In the genomic region with DNA sequence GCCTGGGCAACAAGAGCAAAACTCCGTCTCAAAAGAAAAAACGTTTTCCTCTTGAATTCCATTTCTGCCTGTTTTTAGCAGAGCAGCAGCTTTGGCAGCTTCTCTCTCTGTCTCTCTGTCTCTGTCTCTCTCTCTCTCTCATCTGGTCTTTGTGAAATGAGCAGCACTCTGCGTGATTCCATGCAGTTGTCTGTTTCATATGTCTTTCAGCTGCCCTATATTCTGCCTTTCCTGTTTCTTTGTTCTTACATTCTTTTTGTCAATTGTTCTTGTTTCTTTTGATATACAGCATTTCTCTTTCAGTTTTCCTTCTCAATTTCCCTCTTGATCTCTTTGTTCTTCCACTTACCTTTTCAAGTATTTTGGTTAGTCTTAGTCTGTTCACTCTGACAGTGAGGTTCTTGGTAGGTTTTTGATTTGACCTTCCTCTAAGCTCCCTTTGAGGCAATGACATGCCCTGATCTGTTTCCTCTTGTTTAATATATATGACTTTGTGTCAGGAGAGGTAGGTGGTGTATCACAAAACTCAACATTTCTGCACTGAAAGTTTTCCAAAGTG, we compare ENCODE assay signal across 21 cellular contexts. TPM values are rescaled to one million over a fixed set of nuclear protein-coding genes. Genes with fewer than 3 reads are reported as not detected.
"Had no signal": no experiment of that assay in that cellular context is flagged by ENCODE, and none has a peak within 500 bp of the region (broad histone marks: within the 10 kb centered on the region; RNA-seq: fewer than 3 reads in every experiment).

No MANE protein-coding gene starts in this region.

- H3K4me1 Mint-ChIP-seq: immature natural killer cell had no signal

- H3K9me3 ChIP-seq: esophagus muscularis mucosa, left ventricle myocardium inferior, prostate gland, right atrium auricular region, tibial nerve, uterus had no signal

- H3K27me3 Mint-ChIP-seq: dendritic cell treated with granulocyte-macrophage colony-stimulating factor and Interleukin-4, amounts not matched to agents 40 ng/mL and 50 ng/mL, for 4 days had no signal

- DNase-seq: activated CD4-positive, alpha-beta T cell treated with anti-CD3 and anti-CD28 coated beads for 4 hours; activated effector memory CD4-positive, alpha-beta T cell treated with anti-CD3 and anti-CD28 coated beads, Interleukin-2, amount 50 U/mL, for 16 hours; effector memory CD4-positive, alpha-beta T cell; immature natural killer cell; kidney glomerular epithelial cell; left ventricle myocardium inferior; mammary epithelial cell; midbrain; stimulated activated CD4-positive, alpha-beta T cell treated with anti-CD3 and anti-CD28 coated beads, Interleukin-12 subunit alpha, Interleukin-12 subunit beta, amount 100 ng/mL, for 4 hours; stimulated activated CD4-positive, alpha-beta T cell treated with anti-CD3 and anti-CD28 coated beads, Interleukin-1b, Interleukin-23, amount 100 ng/mL, for 48 hours; stimulated activated naive CD4-positive, alpha-beta T cell treated with Interleukin-2 at 50 U/mL for 16 hours; uterus had no signal

- H3K27ac ChIP-seq: esophagus muscularis mucosa, left ventricle myocardium inferior, prostate gland, right atrium auricular region, tibial nerve, uterus had no signal

- H3K27ac Mint-ChIP-seq: dendritic cell treated with granulocyte-macrophage colony-stimulating factor and Interleukin-4, amounts not matched to agents 40 ng/mL and 50 ng/mL, for 4 days; WTC11 had no signal

- H3K4me3 ChIP-seq: esophagus muscularis mucosa, left ventricle myocardium inferior, prostate gland, right atrium auricular region, tibial nerve, uterus had no signal

- H3K36me3 ChIP-seq: esophagus muscularis mucosa, left ventricle myocardium inferior, prostate gland, right atrium auricular region, tibial nerve, uterus had no signal

- H3K4me1 ChIP-seq: esophagus muscularis mucosa, left ventricle myocardium inferior, prostate gland, right atrium auricular region, tibial nerve, uterus had no signal

- ATAC-seq: WTC11 had no signal

- H3K4me3 Mint-ChIP-seq: dendritic cell treated with granulocyte-macrophage colony-stimulating factor and Interleukin-4, amounts not matched to agents 40 ng/mL and 50 ng/mL, for 4 days; immature natural killer cell; WTC11 had no signal

- H3K27me3 ChIP-seq: esophagus muscularis mucosa, right atrium auricular region, tibial nerve, uterus had no signal

- H3K9me3 Mint-ChIP-seq: dendritic cell treated with granulocyte-macrophage colony-stimulating factor and Interleukin-4, amounts not matched to agents 40 ng/mL and 50 ng/mL, for 4 days; immature natural killer cell; WTC11 had no signal

- H3K36me3 Mint-ChIP-seq: immature natural killer cell, WTC11 had no signal

RNA-seq across cellular contexts. Expression of a gene that starts 20.4 kb away (rescaled TPM):
- total RNA-seq: bronchial epithelial cell, endothelial cell of umbilical vein, left ventricle myocardium inferior, SK-MEL-5 had no signal
- polyA plus RNA-seq: endothelial cell of umbilical vein, immature natural killer cell had no signal
